Comparison of ENCODE assay signal across 13 cellular contexts in the genomic region with DNA sequence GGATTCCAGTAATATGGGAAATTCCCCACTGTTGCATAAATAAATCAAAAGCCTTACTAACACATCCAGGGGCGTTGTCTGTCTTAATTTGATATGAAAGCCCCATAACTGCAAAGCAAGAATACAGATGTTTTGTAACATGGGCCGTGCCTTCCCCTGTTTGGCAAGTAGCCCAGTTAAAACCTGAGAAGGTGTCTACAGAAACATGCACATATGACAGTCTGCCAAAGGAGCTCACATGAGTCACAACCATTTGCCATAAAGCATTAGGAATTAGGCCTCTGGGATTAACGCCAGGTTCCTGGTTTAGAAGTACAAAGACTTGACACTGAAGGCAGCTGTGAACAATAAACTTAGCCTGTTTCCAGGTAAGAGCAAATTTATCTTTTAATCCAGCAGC. TPM values are rescaled to one million over a fixed set of nuclear protein-coding genes. Genes with fewer than 3 reads are reported as not detected.
DNase-seq lines count a peak whose midpoint lies in the region; ATAC-seq, FAIRE-seq and TF ChIP-seq lines count a peak whose summit lies in the region.
"Had no signal": no experiment of that assay in that cellular context is flagged by ENCODE, and none has a peak within 500 bp of the region (broad histone marks: within the 10 kb centered on the region; RNA-seq: fewer than 3 reads in every experiment).

No MANE protein-coding gene starts in this region.

- H3K27me3 ChIP-seq in PC-9 (ENCODE audit: insufficient read depth, low read depth) (no peaks in the 10 kb centered on the region), esophagus squamous epithelium (peaks cover 0 to 7% (median 0%) of the 10 kb centered on the region in 4 donors)

- H3K9me2 ChIP-seq in PC-9 (ENCODE audit: insufficient read depth) = 0 out of 2 replicates have a peak, but pooled peaks cover 4% of the 10 kb centered on the region

- peak; percentile 3 for DNase-seq in NCI-H1694 treated with DMSO at 0.1 percent for 48 hours (lab: John Stamatoyannopoulos, UW)
- no peak for DNase-seq in NCI-H1694 (lab: John Stamatoyannopoulos, UW)
- peak; percentile 5 to 35 for DNase-seq in PC-9
- peak; percentile 7 for DNase-seq in esophagus squamous epithelium (lab: John Stamatoyannopoulos, UW)
- DNase-seq in urothelium cell line (ENCODE audit: low spot score) = peak; percentile 78
- DNase-seq in GM20000 (ENCODE audit: low spot score) = no peak
- DNase-seq: H7, left ventricle myocardium inferior had no signal

- no peak for TF ChIP-seq POLR2A in esophagus squamous epithelium (IDR thresholded peaks at IDR 0.05)

- no peak for FAIRE-seq in urothelium cell line (lab: Jason Lieb, UNC)

- H3K9me3 ChIP-seq in PC-9 (ENCODE audit: insufficient read depth, low read depth) (no peaks in the 10 kb centered on the region), esophagus squamous epithelium (peaks cover 0 to 23% (median 18%) of the 10 kb centered on the region in 3 donors)

- H3F3A ChIP-seq in PC-9 (ENCODE audit: insufficient read depth, low read depth) = no peaks in the 10 kb centered on the region

- no TSS peak for BruUV-seq in PC-9 (replicated peaks; lab: Mats Ljungman, UMichigan)

- CTCF ChIA-PET in PC-9 (lab: Charles Lee) = no interaction called here

- POLR2A ChIA-PET in PC-9 (lab: Charles Lee; ENCODE audit: unreplicated experiment) = interaction anchor here (0.6 kb wide), 1 partner anchor 965 kb away, joined by 10 read pairs; no protein-coding TSS in a partner anchor

- no peaks in the 10 kb centered on the region for H4K20me1 ChIP-seq in PC-9 (ENCODE audit: insufficient read depth)

- H3K79me2 ChIP-seq in PC-9 (ENCODE audit: low read depth) = no peaks in the 10 kb centered on the region

- ATAC-seq in HG02798 (IDR thresholded peaks at IDR 0.05; ENCODE audit: poor library complexity, unreplicated experiment) (no peak), HG03159 (IDR thresholded peaks at IDR 0.05; ENCODE audit: unreplicated experiment) (no peak)

- H3K4me1 ChIP-seq in PC-9 (replicated peaks; ENCODE audit: insufficient read depth) = no peaks in the 10 kb centered on the region
- peaks cover 0 to 24% (median 8%) of the 10 kb centered on the region in 3 donors for H3K4me1 ChIP-seq in esophagus squamous epithelium

- intact Hi-C loops in PC-9 (cut with micrococcal nuclease; ENCODE audit: unreplicated experiment) = no loop called here
- intact Hi-C loops in esophagus squamous epithelium (cut with DNase I) = no loop called here

- H3K36me3 ChIP-seq in PC-9 (ENCODE audit: low read depth) = no peaks in the 10 kb centered on the region
- no peaks in the 10 kb centered on the region for H3K36me3 ChIP-seq in esophagus squamous epithelium
- H3K36me3 ChIP-seq: left ventricle myocardium inferior had no signal

- no peak for TF ChIP-seq CTCF in PC-9 (conservative IDR thresholded peaks at IDR 0.05)
- no peak for TF ChIP-seq CTCF in esophagus squamous epithelium (IDR thresholded peaks at IDR 0.05)
- no peak for TF ChIP-seq CTCF in GM20000 (IDR thresholded peaks at IDR 0.05; ENCODE audit: extremely low read depth, missing control alignments)

- WGBS in esophagus squamous epithelium, 2 donors = 25 to 27% methylated on average over 3 of the region's 3 CpGs

- no peak overlapping the region for H3K27ac ChIP-seq in PC-9
- H3K27ac ChIP-seq in esophagus squamous epithelium = no peak overlapping the region
- H3K27ac ChIP-seq: 22Rv1, KMS-11, left ventricle myocardium inferior, skin epidermis had no signal

- H3K4me3 ChIP-seq in PC-9 = no peak overlapping the region
- no peak overlapping the region for H3K4me3 ChIP-seq in esophagus squamous epithelium
- H3K4me3 ChIP-seq: left ventricle myocardium inferior, skin epidermis had no signal

- H3K4me2 ChIP-seq in PC-9 = no peak overlapping the region
- H3K4me2 ChIP-seq: KMS-11 had no signal

- no peak overlapping the region for H2AFZ ChIP-seq in PC-9

RNA-seq across cellular contexts. Expression of gene LONRF2, which starts 43.1 kb away (rescaled TPM):
- total RNA-seq in PC-9 (2021) = not detected in 2 replicates
- total RNA-seq in esophagus squamous epithelium = 1 to 10 TPM in 2 of 4 donors, under 1 TPM in 2; 0.42 to 6.1 (median 1.0) TPM
- total RNA-seq: H7 had no signal

RNA-seq across cellular contexts. Expression of gene CHST10, which starts 52.0 kb away (rescaled TPM):
- not detected in 2 replicates for total RNA-seq in PC-9 (2021)
- total RNA-seq in esophagus squamous epithelium = 1 to 10 TPM in 2 of 4 donors, under 1 TPM in 2; 0.53 to 7.0 (median 3.2) TPM

Comparison
In these comparisons a context has a peak if more than half of its experiments do, and no peak if none do; other contexts are left out.
1. DNase-seq: peak in NCI-H1694 treated with DMSO at 0.1 percent for 48 hours (single experiment), PC-9 (2 of 2), esophagus squamous epithelium (single experiment) and urothelium cell line (single experiment); none in NCI-H1694 (single experiment) and GM20000 (single experiment).